ENCODE assay signal across 8 cellular contexts in genomic region chr12:68745376-68745903, GRCh38. TPM values are rescaled to one million over a fixed set of nuclear protein-coding genes. Genes with fewer than 3 reads are reported as not detected.
DNase-seq lines count a peak whose midpoint lies in the region; ATAC-seq and TF ChIP-seq lines count a peak whose summit lies in the region.

No MANE protein-coding gene starts in this region.

- intact Hi-C loops in right lobe of liver (cut with DNase I): no loop called here

- ATAC-seq in HG03135 (IDR thresholded peaks at IDR 0.05; ENCODE audit: unreplicated experiment) (peak; percentile 4), right lobe of liver (peak; percentile 0 to 10 (median 2))
- no peak for ATAC-seq in activated naive CD8-positive, alpha-beta T cell treated with anti-CD3 and anti-CD28 coated beads, Interleukin-2, amount 10 ng/mL, durations not matched to agents 7 days and 5 days (ENCODE audit: low read depth)

- TF ChIP-seq POLR2A in right lobe of liver (IDR thresholded peaks at IDR 0.05): no peak

- WGBS in right lobe of liver (ENCODE audit: insufficient coverage, low coverage, low lambda C conversion rate, missing lambda C conversion rate): 31% methylated on average over 9 of the region's 9 CpGs
- 44% methylated on average over 9 of the region's 9 CpGs for WGBS in urinary bladder

- H3K9me3 ChIP-seq in CD8-positive, alpha-beta memory T cell (ENCODE audit: low read length): no peaks in the 10 kb centered on the region
- no peaks in the 10 kb centered on the region for H3K9me3 ChIP-seq in right lobe of liver

- POLR2A ChIA-PET in CD8-positive, alpha-beta memory T cell (lab: Charles Lee): interaction anchor here (1.0 to 2.0 kb wide), 5 partner anchors 9 to 135 kb away, joined by 3 to 32 read pairs (median 4); partner anchors contain the start of genes MDM2, NUP107 and RAP1B
- POLR2A ChIA-PET in activated naive CD8-positive, alpha-beta T cell treated with anti-CD3 and anti-CD28 coated beads, Interleukin-2, amount 10 ng/mL, durations not matched to agents 7 days and 5 days (lab: Charles Lee): interaction anchor here (0.7 to 3.2 kb wide), 4 partner anchors 62 to 133 kb away, joined by 3 to 61 read pairs (median 4); partner anchors contain the start of gene MDM2

- H3K27me3 Mint-ChIP-seq in CD8-positive, alpha-beta memory T cell: no peaks in the 10 kb centered on the region
- no peaks in the 10 kb centered on the region for H3K27me3 Mint-ChIP-seq in activated naive CD8-positive, alpha-beta T cell treated with anti-CD3 and anti-CD28 coated beads, Interleukin-2, amount 10 ng/mL, durations not matched to agents 7 days and 5 days

- peak overlapping the region; percentile 76 for H3K27ac ChIP-seq in CD8-positive, alpha-beta memory T cell (ENCODE audit: low read depth, low read length)
- peak overlapping the region; percentile 28 to 80 (median 66) for H3K27ac ChIP-seq in right lobe of liver
- peak overlapping the region; percentile 74 for H3K27ac ChIP-seq in urinary bladder (ENCODE audit: low read depth)

- H3K27ac Mint-ChIP-seq in CD8-positive, alpha-beta memory T cell: peak overlapping the region; percentile 81 to 98 (median 95)
- H3K27ac Mint-ChIP-seq in activated naive CD8-positive, alpha-beta T cell treated with anti-CD3 and anti-CD28 coated beads, Interleukin-2, amount 10 ng/mL, durations not matched to agents 7 days and 5 days: peak overlapping the region; percentile 85

- TF ChIP-seq CTCF in right lobe of liver (IDR thresholded peaks at IDR 0.05): no peak

- DNase-seq in CD8-positive, alpha-beta memory T cell: peak in 1 of 5 donors; percentile 6
- DNase-seq in activated naive CD8-positive, alpha-beta T cell treated with anti-CD3 and anti-CD28 coated beads, Interleukin-2, amount 10 ng/mL, durations not matched to agents 7 days and 5 days: no peak
- DNase-seq in right lobe of liver (no peak), activated gamma-delta T cell treated with Interleukin-2 at 50 U/mL for 16 hours (no peak), KG1 (lab: John Stamatoyannopoulos, UW) (no peak)
- no peak for DNase-seq in activated CD8-positive, alpha-beta memory T cell treated with anti-CD3 and anti-CD28 coated beads, Interleukin-2, amount 50 U/mL, for 48 hours

- no peaks in the 10 kb centered on the region for H3K36me3 ChIP-seq in CD8-positive, alpha-beta memory T cell (ENCODE audit: insufficient read depth, low read length)
- peaks cover 0 to 1% (median 0%) of the 10 kb centered on the region in 4 donors for H3K36me3 ChIP-seq in right lobe of liver
- no peaks in the 10 kb centered on the region for H3K36me3 ChIP-seq in urinary bladder (ENCODE audit: insufficient read depth)

- no peaks in the 10 kb centered on the region for H3K27me3 ChIP-seq in CD8-positive, alpha-beta memory T cell (ENCODE audit: insufficient read depth, low read length, poor library complexity, severe bottlenecking)
- H3K27me3 ChIP-seq in right lobe of liver: no peaks in the 10 kb centered on the region

- H3K4me3 Mint-ChIP-seq in CD8-positive, alpha-beta memory T cell: peak overlapping the region; percentile 93 to 99 (median 97)
- H3K4me3 Mint-ChIP-seq in activated naive CD8-positive, alpha-beta T cell treated with anti-CD3 and anti-CD28 coated beads, Interleukin-2, amount 10 ng/mL, durations not matched to agents 7 days and 5 days: peak overlapping the region; percentile 95

- H3K9me3 Mint-ChIP-seq in CD8-positive, alpha-beta memory T cell: no peaks in the 10 kb centered on the region
- no peaks in the 10 kb centered on the region for H3K9me3 Mint-ChIP-seq in activated naive CD8-positive, alpha-beta T cell treated with anti-CD3 and anti-CD28 coated beads, Interleukin-2, amount 10 ng/mL, durations not matched to agents 7 days and 5 days

- peaks cover 24% of the 10 kb centered on the region for H3K4me1 ChIP-seq in CD8-positive, alpha-beta memory T cell (ENCODE audit: insufficient read depth, low read length)
- peaks cover 0 to 14% (median 6%) of the 10 kb centered on the region in 4 donors for H3K4me1 ChIP-seq in right lobe of liver
- H3K4me1 ChIP-seq in urinary bladder (ENCODE audit: insufficient read depth): no peaks in the 10 kb centered on the region

- H3K36me3 Mint-ChIP-seq in CD8-positive, alpha-beta memory T cell: peaks cover 0 to 28% (median 4%) of the 10 kb centered on the region in 3 donors
- H3K36me3 Mint-ChIP-seq in activated naive CD8-positive, alpha-beta T cell treated with anti-CD3 and anti-CD28 coated beads, Interleukin-2, amount 10 ng/mL, durations not matched to agents 7 days and 5 days: peaks cover 12% of the 10 kb centered on the region

- peak overlapping the region; percentile 86 for H3K4me3 ChIP-seq in CD8-positive, alpha-beta memory T cell (ENCODE audit: low read length)
- H3K4me3 ChIP-seq in right lobe of liver (peak overlapping the region; percentile 76 to 84 (median 80)), urinary bladder (ENCODE audit: low read depth, low read length) (peak overlapping the region; percentile 72)

- peaks cover 39 to 53% (median 53%) of the 10 kb centered on the region in 3 donors for H3K4me1 Mint-ChIP-seq in CD8-positive, alpha-beta memory T cell
- H3K4me1 Mint-ChIP-seq in activated naive CD8-positive, alpha-beta T cell treated with anti-CD3 and anti-CD28 coated beads, Interleukin-2, amount 10 ng/mL, durations not matched to agents 7 days and 5 days: peaks cover 35% of the 10 kb centered on the region

- CTCF ChIA-PET in CD8-positive, alpha-beta memory T cell (lab: Charles Lee): interaction anchor here (0.9 to 2.7 kb wide), 5 partner anchors 9 to 428 kb away, joined by 3 to 19 read pairs (median 6); partner anchors contain the start of gene MDM2

RNA-seq across cellular contexts. Expression of gene SLC35E3, which starts 0.5 kb away (rescaled TPM):
- total RNA-seq in CD8-positive, alpha-beta memory T cell: 1 to 10 TPM; 4.0 to 5.1 TPM
- 13.4 TPM for polyA plus RNA-seq in CD8-positive, alpha-beta memory T cell
- 1 to 10 TPM; 8.3 to 9.1 TPM for total RNA-seq in activated naive CD8-positive, alpha-beta T cell treated with anti-CD3 and anti-CD28 coated beads, Interleukin-2, amount 10 ng/mL, durations not matched to agents 7 days and 5 days
- total RNA-seq in right lobe of liver (1 to 10 TPM; 2.4 to 7.7 (median 6.7) TPM), urinary bladder (9.0 TPM)
- polyA plus RNA-seq in urinary bladder: 4.5 TPM

RNA-seq across cellular contexts. Expression of gene NUP107, which starts 58.7 kb away (rescaled TPM):
- total RNA-seq in CD8-positive, alpha-beta memory T cell: 100 to 1,000 TPM; 120 to 132 TPM
- polyA plus RNA-seq in CD8-positive, alpha-beta memory T cell: 25.3 TPM
- total RNA-seq in activated naive CD8-positive, alpha-beta T cell treated with anti-CD3 and anti-CD28 coated beads, Interleukin-2, amount 10 ng/mL, durations not matched to agents 7 days and 5 days: 100 to 1,000 TPM in 1 of 2 experiments, 10 to 100 TPM in 1; 91.2 to 106 TPM
- total RNA-seq in right lobe of liver: 10 to 100 TPM in 4 of 6 experiments, 1 to 10 TPM in 2; 9.6 to 17.7 (median 11.9) TPM
- total RNA-seq in urinary bladder: 85.9 TPM
- polyA plus RNA-seq in urinary bladder: 19.4 TPM
